In genomic region chr7:100016209-100016901, GRCh38 we compare ENCODE assay signal across 2 cellular contexts.
TF ChIP-seq lines count a peak whose summit lies in the region.

No MANE protein-coding gene starts in this region.

TF ChIP-seq in IMR-90, 13 proteins besides CTCF, POLR2A, EP300 and RAD21:
- TF ChIP-seq FOS (IDR thresholded peaks at IDR 0.05; ENCODE audit: low read depth, low read length) (no peak), MAZ (IDR thresholded peaks at IDR 0.05; ENCODE audit: borderline replicate concordance, low read depth, low read length) (no peak), SMC3 (IDR thresholded peaks at IDR 0.05; ENCODE audit: low read depth, low read length) (no peak), CEBPB (IDR thresholded peaks at IDR 0.05; ENCODE audit: low read depth, low read length) (0 out of 2 replicates have a peak, but pooled peaks have one; percentile 31)
TF ChIP-seq in IMR-90: peak in this region for 1.

TF ChIP-seq in HepG2, 621 proteins besides CTCF, POLR2A, EP300 and RAD21 (continues in another document):
- no peak for TF ChIP-seq PAWR (CRISPR knock-in tag; IDR thresholded peaks at IDR 0.05; ENCODE audit: borderline replicate concordance)
- TF ChIP-seq SALL1 (CRISPR knock-in tag; IDR thresholded peaks at IDR 0.05), result no peak
- no peak for TF ChIP-seq CENPT (CRISPR knock-in tag; IDR thresholded peaks at IDR 0.05; ENCODE audit: low read depth)
- TF ChIP-seq ZNF784 (CRISPR knock-in tag; IDR thresholded peaks at IDR 0.05; ENCODE audit: borderline replicate concordance), result no peak
- TF ChIP-seq ZXDC (CRISPR knock-in tag; IDR thresholded peaks at IDR 0.05), result no peak
- no peak for TF ChIP-seq ZBTB3 (CRISPR knock-in tag; IDR thresholded peaks at IDR 0.05; ENCODE audit: borderline replicate concordance, low read depth)
- no peak for TF ChIP-seq BCLAF1 (IDR thresholded peaks at IDR 0.05)
- TF ChIP-seq ZSCAN25 (CRISPR knock-in tag; IDR thresholded peaks at IDR 0.05), result no peak
- no peak for TF ChIP-seq KLF9 (CRISPR knock-in tag; IDR thresholded peaks at IDR 0.05; ENCODE audit: low read depth)
- no peak for TF ChIP-seq TCF12 (IDR thresholded peaks at IDR 0.05)
- no peak for TF ChIP-seq TCF12 (CRISPR knock-in tag; IDR thresholded peaks at IDR 0.05)
- TF ChIP-seq ZNF800 (CRISPR knock-in tag; IDR thresholded peaks at IDR 0.05), result no peak
- TF ChIP-seq ZNF562 (CRISPR knock-in tag; IDR thresholded peaks at IDR 0.05; ENCODE audit: borderline replicate concordance), result no peak
- no peak for TF ChIP-seq ATM (IDR thresholded peaks at IDR 0.05; ENCODE audit: borderline replicate concordance)
- no peak for TF ChIP-seq DMTF1 (CRISPR knock-in tag; IDR thresholded peaks at IDR 0.05)
- TF ChIP-seq ZNF788 (CRISPR knock-in tag; IDR thresholded peaks at IDR 0.05; ENCODE audit: borderline replicate concordance), result no peak
- no peak for TF ChIP-seq KLF16 (CRISPR knock-in tag; IDR thresholded peaks at IDR 0.05)
- peak; percentile 65 for TF ChIP-seq AFF4 (CRISPR knock-in tag; IDR thresholded peaks at IDR 0.05)
- TF ChIP-seq ARNT2 (CRISPR knock-in tag; IDR thresholded peaks at IDR 0.05; ENCODE audit: low read depth), result no peak
- TF ChIP-seq EED (CRISPR knock-in tag; IDR thresholded peaks at IDR 0.05), result no peak
- no peak for TF ChIP-seq SALL2 (CRISPR knock-in tag; IDR thresholded peaks at IDR 0.05)
- 0 out of 2 replicates have a peak, but pooled peaks have one; percentile 5 for TF ChIP-seq MAX (IDR thresholded peaks at IDR 0.05)
- TF ChIP-seq PATZ1 (CRISPR knock-in tag; IDR thresholded peaks at IDR 0.05), result no peak
- no peak for TF ChIP-seq RERE (CRISPR knock-in tag; IDR thresholded peaks at IDR 0.05; ENCODE audit: low read depth)
- TF ChIP-seq NCOA2 (CRISPR knock-in tag; IDR thresholded peaks at IDR 0.05), result no peak
- TF ChIP-seq AGO1 (IDR thresholded peaks at IDR 0.05; ENCODE audit: low read depth, low read length, poor library complexity, severe bottlenecking), result no peak
